29 cellular contexts compared by ENCODE assay signal in genomic region chr6:74492587-74492986, GRCh38.
"Had no signal": no experiment of that assay in that cellular context is flagged by ENCODE, and none has a peak within 500 bp of the region (broad histone marks: within the 10 kb centered on the region; RNA-seq: fewer than 3 reads in every experiment).

No MANE protein-coding gene starts in this region.

- H3K36me3 ChIP-seq: ascending aorta, breast epithelium, cardiac muscle cell, colonic mucosa had no signal

- H3K4me3 Mint-ChIP-seq: activated CD4-positive, alpha-beta memory T cell treated with anti-CD3 and anti-CD28 coated beads for 36 hours; activated CD4-positive, alpha-beta T cell treated with anti-CD3 and anti-CD28 coated beads for 36 hours; activated CD4-positive, alpha-beta T cell treated with anti-CD3 and anti-CD28 coated beads, Interleukin-2, amount 10 ng/mL, durations not matched to agents 24 days and 14 days; activated CD8-positive, alpha-beta memory T cell treated with anti-CD3 and anti-CD28 coated beads, Interleukin-2, amount 10 ng/mL, durations not matched to agents 7 days and 5 days; activated CD8-positive, alpha-beta T cell treated with anti-CD3 and anti-CD28 coated beads, Interleukin-2, amount 10 ng/mL, durations not matched to agents 7 days and 5 days; activated naive CD4-positive, alpha-beta T cell treated with anti-CD3 and anti-CD28 coated beads, Interleukin-2, amount 10 ng/mL, durations not matched to agents 7 days and 5 days; activated naive CD8-positive, alpha-beta T cell treated with anti-CD3 and anti-CD28 coated beads, Interleukin-2, amount 10 ng/mL, durations not matched to agents 7 days and 5 days; activated T-cell treated with anti-CD3 and anti-CD28 coated beads, Interleukin-2, amount 50 U/mL, for 24 hours; activated T-cell treated with anti-CD3 and anti-CD28 coated beads, Interleukin-2, amount 50 U/mL, for 72 hours; brain; T-helper 17 cell; T-helper 2 cell treated with Interferon-gamma antibody and Interleukin-4, amounts not matched to agents 5 μg/mL and 100 μg/mL, for 36 hours had no signal

- H3K9me3 ChIP-seq: ascending aorta, breast epithelium, colonic mucosa had no signal

- H3K4me1 Mint-ChIP-seq: activated CD4-positive, alpha-beta T cell treated with anti-CD3 and anti-CD28 coated beads for 36 hours; activated CD4-positive, alpha-beta T cell treated with anti-CD3 and anti-CD28 coated beads, Interleukin-2, amount 10 ng/mL, durations not matched to agents 24 days and 14 days; activated CD8-positive, alpha-beta memory T cell treated with anti-CD3 and anti-CD28 coated beads, Interleukin-2, amount 10 ng/mL, durations not matched to agents 7 days and 5 days; activated naive CD4-positive, alpha-beta T cell treated with anti-CD3 and anti-CD28 coated beads, Interleukin-2, amount 10 ng/mL, durations not matched to agents 7 days and 5 days; activated naive CD8-positive, alpha-beta T cell treated with anti-CD3 and anti-CD28 coated beads, Interleukin-2, amount 10 ng/mL, durations not matched to agents 7 days and 5 days; brain; T-helper 17 cell had no signal

- DNase-seq: activated CD4-positive, alpha-beta memory T cell treated with anti-CD3 and anti-CD28 coated beads for 36 hours; activated CD4-positive, alpha-beta T cell treated with anti-CD3 and anti-CD28 coated beads for 36 hours; activated CD4-positive, alpha-beta T cell treated with anti-CD3 and anti-CD28 coated beads, Interleukin-2, amount 10 ng/mL, durations not matched to agents 24 days and 14 days; activated CD4-positive, CD25-positive, alpha-beta regulatory T cell; activated CD4-positive, CD25-positive, alpha-beta regulatory T cell treated with anti-CD3 and anti-CD28 coated beads, Interleukin-2, amount 50 U/mL, for 72 hours; activated CD8-positive, alpha-beta memory T cell treated with anti-CD3 and anti-CD28 coated beads, Interleukin-2, amount 10 ng/mL, durations not matched to agents 7 days and 5 days; activated CD8-positive, alpha-beta memory T cell treated with anti-CD3 and anti-CD28 coated beads, Interleukin-2, amount 50 U/mL, for 4 hours; activated CD8-positive, alpha-beta T cell treated with anti-CD3 and anti-CD28 coated beads, Interleukin-2, amount 10 ng/mL, durations not matched to agents 7 days and 5 days; activated gamma-delta T cell; activated naive CD4-positive, alpha-beta T cell; activated naive CD4-positive, alpha-beta T cell treated with anti-CD3 and anti-CD28 coated beads, Interleukin-2, amount 10 ng/mL, durations not matched to agents 7 days and 5 days; activated naive CD8-positive, alpha-beta T cell treated with anti-CD3 and anti-CD28 coated beads, Interleukin-2, amount 10 ng/mL, durations not matched to agents 7 days and 5 days; activated T-cell treated with anti-CD3 and anti-CD28 coated beads for 4 hours; activated T-cell treated with anti-CD3 and anti-CD28 coated beads, Interleukin-2, amount 50 U/mL, for 24 hours; activated T-cell treated with anti-CD3 and anti-CD28 coated beads, Interleukin-2, amount 50 U/mL, for 72 hours; central memory CD4-positive, alpha-beta T cell; cerebellar nuclear complex; colonic mucosa; effector CD8-positive, alpha-beta T cell; foreskin fibroblast; head of caudate nucleus; T-helper 17 cell; T1000 had no signal

- H3K36me3 Mint-ChIP-seq: activated CD4-positive, alpha-beta memory T cell treated with anti-CD3 and anti-CD28 coated beads for 36 hours; activated CD8-positive, alpha-beta memory T cell treated with anti-CD3 and anti-CD28 coated beads, Interleukin-2, amount 10 ng/mL, durations not matched to agents 7 days and 5 days; activated naive CD4-positive, alpha-beta T cell treated with anti-CD3 and anti-CD28 coated beads, Interleukin-2, amount 10 ng/mL, durations not matched to agents 7 days and 5 days; activated naive CD8-positive, alpha-beta T cell treated with anti-CD3 and anti-CD28 coated beads, Interleukin-2, amount 10 ng/mL, durations not matched to agents 7 days and 5 days; brain had no signal

- H3K4me3 ChIP-seq: ascending aorta, breast epithelium, cardiac muscle cell, colonic mucosa had no signal

- H3K27ac Mint-ChIP-seq: activated CD4-positive, alpha-beta memory T cell treated with anti-CD3 and anti-CD28 coated beads for 36 hours; activated CD4-positive, alpha-beta T cell treated with anti-CD3 and anti-CD28 coated beads for 36 hours; activated CD4-positive, alpha-beta T cell treated with anti-CD3 and anti-CD28 coated beads, Interleukin-2, amount 10 ng/mL, durations not matched to agents 24 days and 14 days; activated CD8-positive, alpha-beta memory T cell treated with anti-CD3 and anti-CD28 coated beads, Interleukin-2, amount 10 ng/mL, durations not matched to agents 7 days and 5 days; activated CD8-positive, alpha-beta T cell treated with anti-CD3 and anti-CD28 coated beads, Interleukin-2, amount 10 ng/mL, durations not matched to agents 7 days and 5 days; activated naive CD4-positive, alpha-beta T cell treated with anti-CD3 and anti-CD28 coated beads, Interleukin-2, amount 10 ng/mL, durations not matched to agents 7 days and 5 days; activated naive CD4-positive, alpha-beta T cell treated with anti-CD3 and anti-CD28 coated beads, Interleukin-2, amount 50 U/mL, for 72 hours; activated naive CD8-positive, alpha-beta T cell treated with anti-CD3 and anti-CD28 coated beads, Interleukin-2, amount 10 ng/mL, durations not matched to agents 7 days and 5 days; activated T-cell treated with anti-CD3 and anti-CD28 coated beads, Interleukin-2, amount 50 U/mL, for 24 hours; activated T-cell treated with anti-CD3 and anti-CD28 coated beads, Interleukin-2, amount 50 U/mL, for 72 hours; brain; T-helper 17 cell; T-helper 2 cell treated with Interferon-gamma antibody and Interleukin-4, amounts not matched to agents 5 μg/mL and 100 μg/mL, for 36 hours had no signal

- H3K27me3 Mint-ChIP-seq: activated CD4-positive, alpha-beta memory T cell treated with anti-CD3 and anti-CD28 coated beads for 36 hours; activated CD4-positive, alpha-beta T cell treated with anti-CD3 and anti-CD28 coated beads for 36 hours; activated CD4-positive, alpha-beta T cell treated with anti-CD3 and anti-CD28 coated beads, Interleukin-2, amount 10 ng/mL, durations not matched to agents 24 days and 14 days; activated CD8-positive, alpha-beta memory T cell treated with anti-CD3 and anti-CD28 coated beads, Interleukin-2, amount 10 ng/mL, durations not matched to agents 7 days and 5 days; activated naive CD4-positive, alpha-beta T cell treated with anti-CD3 and anti-CD28 coated beads, Interleukin-2, amount 10 ng/mL, durations not matched to agents 7 days and 5 days; activated naive CD8-positive, alpha-beta T cell treated with anti-CD3 and anti-CD28 coated beads, Interleukin-2, amount 10 ng/mL, durations not matched to agents 7 days and 5 days; activated T-cell treated with anti-CD3 and anti-CD28 coated beads, Interleukin-2, amount 50 U/mL, for 24 hours; T-helper 17 cell had no signal

- H3K4me1 ChIP-seq: ascending aorta, breast epithelium, colonic mucosa had no signal

- H3K27ac ChIP-seq: ascending aorta, breast epithelium, cardiac muscle cell, colonic mucosa had no signal

- H3K27me3 ChIP-seq: ascending aorta, breast epithelium, cardiac muscle cell, colonic mucosa had no signal
